ENCODE assay signal across 9 cellular contexts in the genomic region with DNA sequence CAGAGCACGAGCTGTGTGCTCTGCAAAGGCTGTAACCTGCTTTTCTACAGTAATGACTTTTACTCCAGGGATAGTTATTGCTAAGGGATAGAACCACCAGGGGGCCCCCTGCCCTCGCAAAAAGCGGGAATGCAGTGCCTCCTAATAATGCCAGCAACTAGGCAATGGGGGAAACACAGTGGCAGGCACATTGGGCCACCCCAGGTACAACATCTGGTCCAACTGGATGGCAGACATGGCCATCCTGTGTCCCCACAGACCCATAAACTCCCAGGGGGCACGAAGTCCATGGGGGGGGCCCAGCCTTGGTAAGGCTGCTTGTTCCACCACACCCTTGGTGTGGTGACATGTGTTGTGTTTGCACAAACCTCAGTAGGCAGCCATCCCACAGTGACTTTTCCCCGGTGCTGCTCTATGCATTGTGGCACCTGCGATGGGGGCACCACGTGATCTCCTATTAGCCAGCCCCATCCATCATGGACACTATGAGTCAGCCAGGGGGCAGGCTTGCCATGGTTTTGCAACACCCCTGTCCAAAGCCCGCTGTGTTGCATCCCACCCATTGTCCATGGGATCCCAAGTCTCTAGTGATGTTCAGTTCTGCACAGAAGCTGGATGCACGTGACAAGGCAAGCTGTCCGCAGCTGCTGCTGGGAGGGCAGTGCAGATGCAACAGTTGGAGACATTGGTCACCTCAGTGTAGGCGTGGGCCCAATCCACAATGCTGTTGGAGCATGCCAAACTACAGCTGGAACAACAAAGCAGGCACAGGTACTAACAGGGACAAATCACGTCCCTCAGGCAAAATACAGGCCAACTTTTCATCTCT.
DNase-seq lines count a peak whose midpoint lies in the region; ATAC-seq and TF ChIP-seq lines count a peak whose summit lies in the region.
"Had no signal": no experiment of that assay in that cellular context is flagged by ENCODE, and none has a peak within 500 bp of the region (broad histone marks: within the 10 kb centered on the region; RNA-seq: fewer than 3 reads in every experiment).

No MANE protein-coding gene starts in this region.

- in situ Hi-C loops in SK-MEL-5 (cut with HindIII; ENCODE audit: low pct_unique_long_range_greater_than_20kb, low sequenced_read_pairs) = no loop called here

- H3K9me3 ChIP-seq in osteoblast (ENCODE audit: low read depth, low read length) = no peaks in the 10 kb centered on the region

- no peaks in the 10 kb centered on the region for H3K27me3 ChIP-seq in osteoblast (ENCODE audit: insufficient read depth, low read length)
- H3K27me3 ChIP-seq: BLaER1 treated with 17β-estradiol and CSF1 and Interleukin-3, amounts not matched to agents 10 nM and 100 nM had no signal

- H3K4me3 ChIP-seq in epithelial cell of proximal tubule (ENCODE audit: low read depth, low read length) = no peak overlapping the region
- H3K4me3 ChIP-seq in osteoblast (ENCODE audit: insufficient read depth, low read length) = no peak overlapping the region
- H3K4me3 ChIP-seq: BLaER1 treated with 17β-estradiol and CSF1 and Interleukin-3, amounts not matched to agents 10 nM and 100 nM had no signal

- no peak overlapping the region for H3K4me2 ChIP-seq in osteoblast (ENCODE audit: insufficient read depth, low read length)

- peak; percentile 81 for TF ChIP-seq CTCF in epithelial cell of proximal tubule (conservative IDR thresholded peaks at IDR 0.05; ENCODE audit: low read depth, low read length)
- TF ChIP-seq CTCF in osteoblast (IDR thresholded peaks at IDR 0.05; ENCODE audit: extremely low read depth, low read depth, low read length) = peak; percentile 64

- no peak overlapping the region for H3K27ac ChIP-seq in osteoblast (ENCODE audit: low read depth, low read length)

- H3K4me1 ChIP-seq in osteoblast (ENCODE audit: insufficient read depth, low read length) = peaks cover 8% of the 10 kb centered on the region

- no peaks in the 10 kb centered on the region for H3K36me3 ChIP-seq in osteoblast (ENCODE audit: insufficient read depth, low read length)
- H3K36me3 ChIP-seq: BLaER1 treated with 17β-estradiol and CSF1 and Interleukin-3, amounts not matched to agents 10 nM and 100 nM had no signal

- H3K79me2 ChIP-seq in osteoblast (ENCODE audit: insufficient read depth, low read length) = no peaks in the 10 kb centered on the region

- no peaks in the 10 kb centered on the region for H4K20me1 ChIP-seq in osteoblast (ENCODE audit: insufficient read depth, low read length)
- H4K20me1 ChIP-seq: BLaER1 treated with 17β-estradiol and CSF1 and Interleukin-3, amounts not matched to agents 10 nM and 100 nM had no signal

- ATAC-seq in GM18519 (IDR thresholded peaks at IDR 0.05; ENCODE audit: low FRiP score, unreplicated experiment) = no peak

- H2AFZ ChIP-seq in osteoblast (ENCODE audit: low read length) = no peak overlapping the region

- peak; percentile 44 for DNase-seq in NCI-H1436 (lab: John Stamatoyannopoulos, UW)
- DNase-seq in NCI-H1436 treated with DMSO at 0.1 percent for 48 hours (lab: John Stamatoyannopoulos, UW) = no peak
- DNase-seq in HuH-7.5 (ENCODE audit: low spot score) = peak; percentile 31
- peak; percentile 69 for DNase-seq in SK-MEL-5 (ENCODE audit: low read depth, low spot score)
- DNase-seq in epithelial cell of proximal tubule (ENCODE audit: low read depth) = no peak
- no peak for DNase-seq in osteoblast (ENCODE audit: insufficient read length, low spot score, missing footprints)
- no peak for DNase-seq in effector CD4-positive, alpha-beta T cell

Comparison
In these comparisons a context has a peak if more than half of its experiments do, and no peak if none do; other contexts are left out.
1. DNase-seq: peak in NCI-H1436 (single experiment), HuH-7.5 (single experiment) and SK-MEL-5 (single experiment); none in NCI-H1436 treated with DMSO at 0.1 percent for 48 hours (single experiment), epithelial cell of proximal tubule (single experiment), osteoblast (single experiment) and effector CD4-positive, alpha-beta T cell (single experiment).